18 cellular contexts compared by ENCODE assay signal in genomic region chrX:150515801-150516200, GRCh38. TPM values are rescaled to one million over a fixed set of nuclear protein-coding genes. Genes with fewer than 3 reads are reported as not detected.
DNase-seq lines count a peak whose midpoint lies in the region; FAIRE-seq and TF ChIP-seq lines count a peak whose summit lies in the region.
"Had no signal": no experiment of that assay in that cellular context is flagged by ENCODE, and none has a peak within 500 bp of the region (broad histone marks: within the 10 kb centered on the region; RNA-seq: fewer than 3 reads in every experiment).

No MANE protein-coding gene starts in this region.

- no peaks in the 10 kb centered on the region for H4K20me1 ChIP-seq in BLaER1
- no peaks in the 10 kb centered on the region for H4K20me1 ChIP-seq in BLaER1 treated with 17β-estradiol and CSF1 and Interleukin-3, amounts not matched to agents 10 nM and 100 nM

- no peak overlapping the region for H3K9ac ChIP-seq in BLaER1
- no peak overlapping the region for H3K9ac ChIP-seq in BLaER1 treated with 17β-estradiol and CSF1 and Interleukin-3, amounts not matched to agents 10 nM and 100 nM

- no peak overlapping the region for H3K4me3 ChIP-seq in BLaER1
- no peak overlapping the region for H3K4me3 ChIP-seq in BLaER1 treated with 17β-estradiol and CSF1 and Interleukin-3, amounts not matched to agents 10 nM and 100 nM
- no peak overlapping the region for H3K4me3 ChIP-seq in bronchial epithelial cell (ENCODE audit: low read depth, low read length)
- no peak overlapping the region for H3K4me3 ChIP-seq in effector memory CD4-positive, alpha-beta T cell (ENCODE audit: insufficient read depth, low read depth, low read length, poor library complexity, severe bottlenecking)
- H3K4me3 ChIP-seq: GM23338 had no signal

- H3K4me3 Mint-ChIP-seq in neural crest cell, result no peak overlapping the region
- no peak overlapping the region for H3K4me3 Mint-ChIP-seq in type B pancreatic cell
- H3K4me3 Mint-ChIP-seq: CD14-positive monocyte; CD4-positive, alpha-beta memory T cell; GM23338 had no signal

- H3K9me3 ChIP-seq in BLaER1, result no peaks in the 10 kb centered on the region
- H3K9me3 ChIP-seq in BLaER1 treated with 17β-estradiol and CSF1 and Interleukin-3, amounts not matched to agents 10 nM and 100 nM (replicated peaks in 1 of 11), result no peaks in the 10 kb centered on the region
- H3K9me3 ChIP-seq in effector memory CD4-positive, alpha-beta T cell (ENCODE audit: control insufficient read depth, low read length), result no peaks in the 10 kb centered on the region
- H3K9me3 ChIP-seq: BE2C had no signal

- H3K36me3 Mint-ChIP-seq in neural crest cell (ENCODE audit: low read depth) (no peaks in the 10 kb centered on the region), type B pancreatic cell (no peaks in the 10 kb centered on the region)
- H3K36me3 Mint-ChIP-seq: CD14-positive monocyte had no signal

- no peak for DNase-seq in bronchial epithelial cell (ENCODE audit: low read depth)
- DNase-seq in neural crest cell (ENCODE audit: low read depth, low spot score), result no peak
- no peak for DNase-seq in NOMO-1 (lab: John Stamatoyannopoulos, UW; ENCODE audit: unreplicated experiment in 2 of 2)
- no peak for DNase-seq in effector memory CD4-positive, alpha-beta T cell
- DNase-seq in type B pancreatic cell (ENCODE audit: extremely low spot score, unreplicated experiment), result no peak
- DNase-seq: ACHN; BE2C; CD4-positive, alpha-beta memory T cell; DMS153; DMS79; GF-D8; HCEC 1CT had no signal

- peaks cover 23% of the 10 kb centered on the region for H3K4me1 ChIP-seq in BLaER1
- H3K4me1 ChIP-seq in BLaER1 treated with 17β-estradiol and CSF1 and Interleukin-3, amounts not matched to agents 10 nM and 100 nM, result peaks cover 0 to 26% (median 13%) of the 10 kb centered on the region in 10 experiments; a peak in 15 of 20 replicates
- no peaks in the 10 kb centered on the region for H3K4me1 ChIP-seq in effector memory CD4-positive, alpha-beta T cell (ENCODE audit: control insufficient read depth, insufficient read depth, low read length, poor library complexity, severe bottlenecking)
- H3K4me1 ChIP-seq: BE2C had no signal

- H3K4me1 Mint-ChIP-seq in neural crest cell, result no peaks in the 10 kb centered on the region
- no peaks in the 10 kb centered on the region for H3K4me1 Mint-ChIP-seq in type B pancreatic cell (ENCODE audit: unreplicated experiment)
- H3K4me1 Mint-ChIP-seq: CD14-positive monocyte; CD4-positive, alpha-beta memory T cell had no signal

- peaks cover 2% of the 10 kb centered on the region for H3K9me3 Mint-ChIP-seq in neural crest cell
- no peaks in the 10 kb centered on the region for H3K9me3 Mint-ChIP-seq in type B pancreatic cell
- H3K9me3 Mint-ChIP-seq: CD14-positive monocyte; CD4-positive, alpha-beta memory T cell; GM23338 had no signal

- peak; percentile 64 for FAIRE-seq in bronchial epithelial cell (lab: Jason Lieb, UNC)
- FAIRE-seq: A204.1, H54 had no signal

- H3K27ac Mint-ChIP-seq in neural crest cell (ENCODE audit: unreplicated experiment) (peak overlapping the region; percentile 35), type B pancreatic cell (no peak overlapping the region)
- H3K27ac Mint-ChIP-seq: CD14-positive monocyte, GM23338 had no signal

- no peaks in the 10 kb centered on the region for H3K27me3 ChIP-seq in BLaER1
- H3K27me3 ChIP-seq in BLaER1 treated with 17β-estradiol and CSF1 and Interleukin-3, amounts not matched to agents 10 nM and 100 nM, result no peaks in the 10 kb centered on the region
- H3K27me3 ChIP-seq in bronchial epithelial cell (ENCODE audit: control insufficient read depth, insufficient read depth, low read length), result no peaks in the 10 kb centered on the region
- no peaks in the 10 kb centered on the region for H3K27me3 ChIP-seq in effector memory CD4-positive, alpha-beta T cell (replicated peaks; ENCODE audit: control insufficient read depth, insufficient read depth, low read length, poor library complexity, severe bottlenecking)
- H3K27me3 ChIP-seq: BE2C had no signal

- H3K27me3 Mint-ChIP-seq in neural crest cell (ENCODE audit: low read depth) (no peaks in the 10 kb centered on the region), type B pancreatic cell (no peaks in the 10 kb centered on the region)
- H3K27me3 Mint-ChIP-seq: CD4-positive, alpha-beta memory T cell had no signal

- TF ChIP-seq CTCF in bronchial epithelial cell (IDR thresholded peaks at IDR 0.05; ENCODE audit: insufficient read depth, low read length, severe bottlenecking) (no peak), neural crest cell (conservative IDR thresholded peaks at IDR 0.05) (no peak), type B pancreatic cell (conservative IDR thresholded peaks at IDR 0.05) (no peak)

- H3K4me2 ChIP-seq in BLaER1, result peak overlapping the region; percentile 42
- H3K4me2 ChIP-seq in BLaER1 treated with 17β-estradiol and CSF1 and Interleukin-3, amounts not matched to agents 10 nM and 100 nM, result peak overlapping the region in 9 of 11 experiments; percentile 9 to 65 (median 55); a peak in 12 of 22 replicates
- H3K4me2 ChIP-seq: GM23338 had no signal

- no peak overlapping the region for H3K27ac ChIP-seq in BLaER1
- H3K27ac ChIP-seq in BLaER1 treated with 17β-estradiol and CSF1 and Interleukin-3, amounts not matched to agents 10 nM and 100 nM, result no peak overlapping the region
- H3K27ac ChIP-seq in effector memory CD4-positive, alpha-beta T cell (ENCODE audit: insufficient read depth, low read length, poor library complexity, severe bottlenecking), result no peak overlapping the region

- H3K36me3 ChIP-seq in BLaER1 (no peaks in the 10 kb centered on the region), bronchial epithelial cell (ENCODE audit: control insufficient read depth, insufficient read depth, low read length) (no peaks in the 10 kb centered on the region)
- no peaks in the 10 kb centered on the region for H3K36me3 ChIP-seq in BLaER1 treated with 17β-estradiol and CSF1 and Interleukin-3, amounts not matched to agents 10 nM and 100 nM
- H3K36me3 ChIP-seq in effector memory CD4-positive, alpha-beta T cell (ENCODE audit: control insufficient read depth, insufficient read depth, low read length), result no peaks in the 10 kb centered on the region
- H3K36me3 ChIP-seq: BE2C had no signal

RNA-seq across cellular contexts. Expression of gene MTM1, which starts 52.6 kb away (rescaled TPM):
- 11.3 and 15.2 TPM in 2 replicates for total RNA-seq in bronchial epithelial cell
- 6.2 and 7.9 TPM in 2 replicates for total RNA-seq in neural crest cell
- 9.8 and 11.9 TPM in 2 replicates for total RNA-seq in type B pancreatic cell (ENCODE audit: low replicate concordance)
